2 cellular contexts compared by ENCODE assay signal in the genomic region with DNA sequence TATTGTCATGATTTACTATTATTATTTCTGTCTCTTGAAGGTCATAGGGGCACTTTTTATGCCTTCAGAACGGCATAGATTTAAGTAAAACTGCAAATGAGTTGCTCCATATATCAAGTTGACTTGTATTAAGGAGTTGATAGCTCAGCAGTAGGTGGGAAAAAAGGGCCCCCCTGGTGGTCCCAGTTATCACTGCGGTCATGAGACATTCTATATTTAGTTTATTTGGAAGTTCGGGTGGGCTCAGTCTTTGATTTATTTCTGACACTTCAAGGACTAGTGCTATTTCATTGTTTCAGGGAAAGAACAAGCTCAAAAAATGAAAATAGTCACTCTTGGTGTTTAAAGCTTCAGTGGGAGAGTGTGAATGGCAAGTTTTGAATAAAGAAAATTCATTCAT.
TF ChIP-seq lines count a peak whose summit lies in the region.

No MANE protein-coding gene starts in this region.

TF ChIP-seq in GM23338, 12 proteins besides CTCF, POLR2A, EP300 and RAD21 (continues in another document):
- no peak for TF ChIP-seq ZNF114 (CRISPR knock-in tag; IDR thresholded peaks at IDR 0.05)
- no peak for TF ChIP-seq POLR2AphosphoS5 (IDR thresholded peaks at IDR 0.05; ENCODE audit: low read depth)
- TF ChIP-seq, protein P1, sequence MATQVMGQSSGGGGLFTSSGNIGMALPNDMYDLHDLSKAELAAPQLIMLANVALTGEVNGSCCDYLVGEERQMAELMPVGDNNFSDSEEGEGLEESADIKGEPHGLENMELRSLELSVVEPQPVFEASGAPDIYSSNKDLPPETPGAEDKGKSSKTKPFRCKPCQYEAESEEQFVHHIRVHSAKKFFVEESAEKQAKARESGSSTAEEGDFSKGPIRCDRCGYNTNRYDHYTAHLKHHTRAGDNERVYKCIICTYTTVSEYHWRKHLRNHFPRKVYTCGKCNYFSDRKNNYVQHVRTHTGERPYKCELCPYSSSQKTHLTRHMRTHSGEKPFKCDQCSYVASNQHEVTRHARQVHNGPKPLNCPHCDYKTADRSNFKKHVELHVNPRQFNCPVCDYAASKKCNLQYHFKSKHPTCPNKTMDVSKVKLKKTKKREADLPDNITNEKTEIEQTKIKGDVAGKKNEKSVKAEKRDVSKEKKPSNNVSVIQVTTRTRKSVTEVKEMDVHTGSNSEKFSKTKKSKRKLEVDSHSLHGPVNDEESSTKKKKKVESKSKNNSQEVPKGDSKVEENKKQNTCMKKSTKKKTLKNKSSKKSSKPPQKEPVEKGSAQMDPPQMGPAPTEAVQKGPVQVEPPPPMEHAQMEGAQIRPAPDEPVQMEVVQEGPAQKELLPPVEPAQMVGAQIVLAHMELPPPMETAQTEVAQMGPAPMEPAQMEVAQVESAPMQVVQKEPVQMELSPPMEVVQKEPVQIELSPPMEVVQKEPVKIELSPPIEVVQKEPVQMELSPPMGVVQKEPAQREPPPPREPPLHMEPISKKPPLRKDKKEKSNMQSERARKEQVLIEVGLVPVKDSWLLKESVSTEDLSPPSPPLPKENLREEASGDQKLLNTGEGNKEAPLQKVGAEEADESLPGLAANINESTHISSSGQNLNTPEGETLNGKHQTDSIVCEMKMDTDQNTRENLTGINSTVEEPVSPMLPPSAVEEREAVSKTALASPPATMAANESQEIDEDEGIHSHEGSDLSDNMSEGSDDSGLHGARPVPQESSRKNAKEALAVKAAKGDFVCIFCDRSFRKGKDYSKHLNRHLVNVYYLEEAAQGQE (IDR thresholded peaks at IDR 0.05; ENCODE audit: unreplicated experiment): no peak
- TF ChIP-seq STAT1 (IDR thresholded peaks at IDR 0.05; ENCODE audit: unreplicated experiment): no peak
- no peak for TF ChIP-seq ZNF331 (CRISPR knock-in tag; IDR thresholded peaks at IDR 0.05; ENCODE audit: low read depth)
- TF ChIP-seq ETS1 (IDR thresholded peaks at IDR 0.05): no peak
- no peak for TF ChIP-seq NANOG (IDR thresholded peaks at IDR 0.05; ENCODE audit: borderline replicate concordance)
- no peak for TF ChIP-seq EZH2phosphoT487 (IDR thresholded peaks at IDR 0.05; ENCODE audit: unreplicated experiment)
- no peak for TF ChIP-seq ZNF462 (CRISPR knock-in tag; IDR thresholded peaks at IDR 0.05)
- no peak for TF ChIP-seq EZH2 (IDR thresholded peaks at IDR 0.05; ENCODE audit: low read depth, unreplicated experiment)

TF ChIP-seq in H1, 55 proteins besides CTCF, POLR2A, EP300 and RAD21:
- TF ChIP-seq, protein P2, sequence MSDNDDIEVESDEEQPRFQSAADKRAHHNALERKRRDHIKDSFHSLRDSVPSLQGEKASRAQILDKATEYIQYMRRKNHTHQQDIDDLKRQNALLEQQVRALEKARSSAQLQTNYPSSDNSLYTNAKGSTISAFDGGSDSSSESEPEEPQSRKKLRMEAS (IDR thresholded peaks at IDR 0.05): no peak
- no peak for TF ChIP-seq ATF3 (IDR thresholded peaks at IDR 0.05; ENCODE audit: insufficient read depth, low read depth, low read length)
- no peak for TF ChIP-seq TCF12 (IDR thresholded peaks at IDR 0.05; ENCODE audit: low read depth, low read length)
- TF ChIP-seq SUZ12 (IDR thresholded peaks at IDR 0.05; ENCODE audit: low read length): no peak
- TF ChIP-seq CHD2 (IDR thresholded peaks at IDR 0.05; ENCODE audit: low read length): no peak
- no peak for TF ChIP-seq SP4 (IDR thresholded peaks at IDR 0.05; ENCODE audit: low read length)
- no peak for TF ChIP-seq CEBPB (IDR thresholded peaks at IDR 0.05; ENCODE audit: low read depth, low read length)
- TF ChIP-seq NANOG (IDR thresholded peaks at IDR 0.05; ENCODE audit: insufficient read depth, low read depth, low read length, poor library complexity, severe bottlenecking): no peak
- no peak for TF ChIP-seq SRF (IDR thresholded peaks at IDR 0.05; ENCODE audit: low read depth, low read length)
- TF ChIP-seq KDM4A (IDR thresholded peaks at IDR 0.05; ENCODE audit: low read depth, low read length, severe bottlenecking): no peak
- TF ChIP-seq YY1 (IDR thresholded peaks at IDR 0.05; ENCODE audit: low read depth, low read length): no peak
- no peak for TF ChIP-seq CBX8 (IDR thresholded peaks at IDR 0.05; ENCODE audit: borderline replicate concordance, low read depth, low read length)
- TF ChIP-seq ASH2L (IDR thresholded peaks at IDR 0.05; ENCODE audit: low read length): no peak
- no peak for TF ChIP-seq CHD1 (IDR thresholded peaks at IDR 0.05; ENCODE audit: low read depth, low read length)
